In genomic region chr9:78574354-78575036, GRCh38 we compare ENCODE assay signal across 1 cellular context.
TF ChIP-seq lines count a peak whose summit lies in the region.

No MANE protein-coding gene starts in this region.

TF ChIP-seq in GM12878, 131 proteins besides CTCF, POLR2A, EP300 and RAD21 (continued from another document):
- TF ChIP-seq, protein P1, sequence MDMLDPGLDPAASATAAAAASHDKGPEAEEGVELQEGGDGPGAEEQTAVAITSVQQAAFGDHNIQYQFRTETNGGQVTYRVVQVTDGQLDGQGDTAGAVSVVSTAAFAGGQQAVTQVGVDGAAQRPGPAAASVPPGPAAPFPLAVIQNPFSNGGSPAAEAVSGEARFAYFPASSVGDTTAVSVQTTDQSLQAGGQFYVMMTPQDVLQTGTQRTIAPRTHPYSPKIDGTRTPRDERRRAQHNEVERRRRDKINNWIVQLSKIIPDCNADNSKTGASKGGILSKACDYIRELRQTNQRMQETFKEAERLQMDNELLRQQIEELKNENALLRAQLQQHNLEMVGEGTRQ (IDR thresholded peaks at IDR 0.05; ENCODE audit: borderline replicate concordance, low read depth, low read length): no peak
- no peak for TF ChIP-seq GABPA (IDR thresholded peaks at IDR 0.05; ENCODE audit: low read depth)
- TF ChIP-seq HDAC6 (IDR thresholded peaks at IDR 0.05; ENCODE audit: unreplicated experiment): no peak
- no peak for TF ChIP-seq STAT1 (conservative IDR thresholded peaks at IDR 0.05)
- TF ChIP-seq RBBP5 (conservative IDR thresholded peaks at IDR 0.05): no peak
- TF ChIP-seq HDAC2 (IDR thresholded peaks at IDR 0.05): no peak
- TF ChIP-seq PKNOX1 (IDR thresholded peaks at IDR 0.05): no peak
- TF ChIP-seq CHD4 (IDR thresholded peaks at IDR 0.05): no peak
- no peak for TF ChIP-seq RAD51 (IDR thresholded peaks at IDR 0.05)
TF ChIP-seq in GM12878: peak in this region for 0.
